ENCODE assay signal across 2 cellular contexts in genomic region chr19:40690699-40691420, GRCh38.
TF ChIP-seq lines count a peak whose summit lies in the region.

No MANE protein-coding gene starts in this region.

TF ChIP-seq in liver, 16 proteins besides CTCF, POLR2A, EP300 and RAD21:
- TF ChIP-seq ATF3 (IDR thresholded peaks at IDR 0.05) (no peak), RXRA (IDR thresholded peaks at IDR 0.05) (no peak), ZBTB33 (IDR thresholded peaks at IDR 0.05) (no peak), JUND (IDR thresholded peaks at IDR 0.05) (no peak), MAX (IDR thresholded peaks at IDR 0.05) (no peak), EGR1 (IDR thresholded peaks at IDR 0.05; ENCODE audit: low read depth in 2 of 2) (peak in 1 of 2 donors; percentile 15), FOXA1 (IDR thresholded peaks at IDR 0.05) (no peak), TAF1 (conservative IDR thresholded peaks at IDR 0.05) (no peak), NR2F2 (IDR thresholded peaks at IDR 0.05) (peak; percentile 4), FOXA2 (IDR thresholded peaks at IDR 0.05) (no peak), GABPA (IDR thresholded peaks at IDR 0.05 in 1 of 2, conservative IDR thresholded peaks at IDR 0.05 in 1 of 2) (no peak), HNF4G (IDR thresholded peaks at IDR 0.05) (no peak), HNF4A (conservative IDR thresholded peaks at IDR 0.05) (no peak), SP1 (IDR thresholded peaks at IDR 0.05) (peak; percentile 64), REST (IDR thresholded peaks at IDR 0.05) (no peak)

TF ChIP-seq in HepG2, 621 proteins besides CTCF, POLR2A, EP300 and RAD21:
- no peak for TF ChIP-seq ELK4 (CRISPR knock-in tag; IDR thresholded peaks at IDR 0.05; ENCODE audit: borderline replicate concordance)
- no peak for TF ChIP-seq ZNF660 (CRISPR knock-in tag; IDR thresholded peaks at IDR 0.05; ENCODE audit: borderline replicate concordance, low read depth)
- no peak for TF ChIP-seq PRDM15 (CRISPR knock-in tag; IDR thresholded peaks at IDR 0.05)
- TF ChIP-seq HNRNPUL1 (IDR thresholded peaks at IDR 0.05; ENCODE audit: low read depth, low read length): no peak
- no peak for TF ChIP-seq ZNF788 (CRISPR knock-in tag; IDR thresholded peaks at IDR 0.05; ENCODE audit: borderline replicate concordance)
- TF ChIP-seq TBX3 (IDR thresholded peaks at IDR 0.05; ENCODE audit: borderline replicate concordance): no peak
- no peak for TF ChIP-seq BCLAF1 (IDR thresholded peaks at IDR 0.05)
- TF ChIP-seq ZKSCAN5 (CRISPR knock-in tag; IDR thresholded peaks at IDR 0.05): no peak
- TF ChIP-seq SRSF9 (IDR thresholded peaks at IDR 0.05; ENCODE audit: borderline replicate concordance, insufficient read depth, low read depth, low read length, poor library complexity, severe bottlenecking): no peak
- no peak for TF ChIP-seq KLF15 (CRISPR knock-in tag; IDR thresholded peaks at IDR 0.05; ENCODE audit: borderline replicate concordance)
- no peak for TF ChIP-seq GFI1 (CRISPR knock-in tag; IDR thresholded peaks at IDR 0.05; ENCODE audit: borderline replicate concordance)
- TF ChIP-seq REPIN1 (CRISPR knock-in tag; IDR thresholded peaks at IDR 0.05; ENCODE audit: borderline replicate concordance, low read depth): no peak
- TF ChIP-seq PHF5A (CRISPR knock-in tag; IDR thresholded peaks at IDR 0.05; ENCODE audit: low read depth, unreplicated experiment): no peak
- no peak for TF ChIP-seq TMF1 (CRISPR knock-in tag; IDR thresholded peaks at IDR 0.05; ENCODE audit: low read depth)
